In the genomic region with DNA sequence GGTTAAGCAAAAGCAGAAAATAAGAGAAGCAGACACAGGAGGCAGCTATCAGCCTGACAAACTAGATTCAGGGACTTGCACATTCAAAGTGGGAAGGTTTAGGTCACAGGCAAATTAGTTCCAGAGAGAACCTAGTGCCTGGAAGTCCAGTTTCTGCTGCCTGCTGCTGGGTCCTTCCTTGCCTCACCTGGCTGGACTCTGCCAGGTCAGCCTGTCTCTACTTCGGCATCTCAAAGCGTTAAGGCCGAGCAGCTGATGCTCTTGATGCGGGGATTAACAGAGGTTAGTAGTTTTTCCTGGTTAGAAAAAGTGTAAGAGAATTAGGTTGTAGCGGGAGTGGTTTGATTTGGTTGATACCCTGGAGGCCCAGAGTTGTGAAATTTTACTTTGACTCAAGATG, we compare ENCODE assay signal across 17 cellular contexts. TPM values are rescaled to one million over a fixed set of nuclear protein-coding genes. Genes with fewer than 3 reads are reported as not detected.
DNase-seq lines count a peak whose midpoint lies in the region; ATAC-seq and TF ChIP-seq lines count a peak whose summit lies in the region.
"Had no signal": no experiment of that assay in that cellular context is flagged by ENCODE, and none has a peak within 500 bp of the region (broad histone marks: within the 10 kb centered on the region; RNA-seq: fewer than 3 reads in every experiment).

No MANE protein-coding gene starts in this region.

- no peak overlapping the region for H2AK5ac ChIP-seq in neuronal stem cell (ENCODE audit: low read depth, low read length)

- no peaks in the 10 kb centered on the region for H3K27me3 Mint-ChIP-seq in stimulated activated naive CD8-positive, alpha-beta T cell treated with anti-CD3 and anti-CD28 coated beads, Interleukin-15, amount 100 ng/mL, for 72 hours

- H3K27ac ChIP-seq in left ventricle myocardium inferior (replicated peaks) (no peak overlapping the region), neuronal stem cell (replicated peaks; ENCODE audit: low read length) (no peak overlapping the region)
- H3K27ac ChIP-seq: BLaER1, KMS-11 had no signal

- no peak overlapping the region for H2BK12ac ChIP-seq in neuronal stem cell (ENCODE audit: low read length)

- TF ChIP-seq CTCF in left ventricle myocardium inferior (IDR thresholded peaks at IDR 0.05; ENCODE audit: borderline replicate concordance) (no peak), epithelial cell of esophagus (IDR thresholded peaks at IDR 0.05; ENCODE audit: insufficient read depth, low read depth, low read length, missing control alignments) (no peak)

- no peaks in the 10 kb centered on the region for H3K4me1 Mint-ChIP-seq in stimulated activated naive CD8-positive, alpha-beta T cell treated with anti-CD3 and anti-CD28 coated beads, Interleukin-15, amount 100 ng/mL, for 72 hours
- H3K4me1 Mint-ChIP-seq: CD4-positive, alpha-beta memory T cell had no signal

- H3K4me3 Mint-ChIP-seq in stimulated activated naive CD8-positive, alpha-beta T cell treated with anti-CD3 and anti-CD28 coated beads, Interleukin-15, amount 100 ng/mL, for 72 hours, result no peak overlapping the region
- H3K4me3 Mint-ChIP-seq: CD4-positive, alpha-beta memory T cell had no signal

- no peak overlapping the region for H3K14ac ChIP-seq in neuronal stem cell (ENCODE audit: low read length)

- H3K4me2 ChIP-seq in neuronal stem cell (ENCODE audit: insufficient read depth, low read length, poor library complexity, severe bottlenecking), result no peak overlapping the region
- H3K4me2 ChIP-seq: BLaER1, KMS-11 had no signal

- peak overlapping the region; percentile 22 for H2AFZ ChIP-seq in neuronal stem cell (ENCODE audit: low read length)

- H3K18ac ChIP-seq in neuronal stem cell (ENCODE audit: low read length), result no peak overlapping the region

- no peak overlapping the region for H3K4me3 ChIP-seq in left ventricle myocardium inferior
- H3K4me3 ChIP-seq in epithelial cell of esophagus (ENCODE audit: low read length), result no peak overlapping the region
- H3K4me3 ChIP-seq in neuronal stem cell (ENCODE audit: low read length in 2 of 2), result no peak overlapping the region
- H3K4me3 ChIP-seq: BLaER1 had no signal

- H3K23ac ChIP-seq in neuronal stem cell (ENCODE audit: low read depth, low read length, poor library complexity), result no peak overlapping the region

- H3K9me3 ChIP-seq in left ventricle myocardium inferior (replicated peaks) (no peaks in the 10 kb centered on the region), neuronal stem cell (replicated peaks in 1 of 2; ENCODE audit: control insufficient read depth in 2 of 2, insufficient read depth in 1 of 2, low read depth in 1 of 2, low read length in 2 of 2) (no peaks in the 10 kb centered on the region)
- H3K9me3 ChIP-seq: BLaER1 had no signal

- intact Hi-C loops in Right ventricle myocardium inferior (cut with DNase I), result no loop called here
- intact Hi-C loops in left ventricle myocardium inferior (cut with micrococcal nuclease), result no loop called here

- no peak overlapping the region for H4K8ac ChIP-seq in neuronal stem cell (ENCODE audit: low read depth, low read length)

- WGBS in neuronal stem cell (ENCODE audit: extremely low coverage in 2 of 2, insufficient read length in 2 of 2, insufficient replicate concordance in 1 of 2), 2 donors, result 100% methylated on average over 1 of the region's 5 CpGs; no CpG with 5 or more reads in 1 of the 2 donors

- no peak for DNase-seq in Right ventricle myocardium inferior (ENCODE audit: missing footprints)
- no peak for DNase-seq in left ventricle myocardium inferior
- DNase-seq in epithelial cell of esophagus (ENCODE audit: low read depth), result peak; percentile 28
- no peak for DNase-seq in neuronal stem cell (ENCODE audit: low spot score)
- DNase-seq in RKO (ENCODE audit: low spot score), result no peak
- no peak for DNase-seq in stimulated activated naive CD8-positive, alpha-beta T cell treated with anti-CD3 and anti-CD28 coated beads, Interleukin-15, amount 100 ng/mL, for 72 hours
- DNase-seq in activated CD4-positive, alpha-beta T cell treated with anti-CD3 and anti-CD28 coated beads for 1 hour, result no peak
- DNase-seq: CD4-positive, alpha-beta memory T cell; DMS53; GOT3; MV-4-11; NCI-H1417 treated with DMSO at 0.1 percent for 48 hours; NCI-H187 treated with DMSO at 0.1 percent for 48 hours; NCI-H226; NCI-H524 had no signal

- peak; percentile 20 for ATAC-seq in Right ventricle myocardium inferior
- ATAC-seq in stimulated activated naive CD8-positive, alpha-beta T cell treated with anti-CD3 and anti-CD28 coated beads, Interleukin-15, amount 100 ng/mL, for 72 hours, result no peak

- H3K27me3 ChIP-seq in left ventricle myocardium inferior (ENCODE audit: low read depth) (no peaks in the 10 kb centered on the region), neuronal stem cell (ENCODE audit: control insufficient read depth in 3 of 3, insufficient read depth in 3 of 3, low read depth in 1 of 3, low read length in 3 of 3) (no peaks in the 10 kb centered on the region)
- H3K27me3 ChIP-seq: BLaER1 had no signal

- no peaks in the 10 kb centered on the region for H3K4me1 ChIP-seq in left ventricle myocardium inferior
- no peaks in the 10 kb centered on the region for H3K4me1 ChIP-seq in neuronal stem cell (ENCODE audit: control insufficient read depth in 2 of 2, insufficient read depth in 1 of 2, low read depth in 1 of 2, low read length in 2 of 2)

- H4K91ac ChIP-seq in neuronal stem cell (ENCODE audit: low read depth, low read length, poor library complexity), result no peak overlapping the region

- H2BK15ac ChIP-seq in neuronal stem cell (ENCODE audit: low read length), result no peak overlapping the region

- H2BK5ac ChIP-seq in neuronal stem cell (ENCODE audit: low read length), result no peak overlapping the region

- no peak overlapping the region for H3K27ac Mint-ChIP-seq in stimulated activated naive CD8-positive, alpha-beta T cell treated with anti-CD3 and anti-CD28 coated beads, Interleukin-15, amount 100 ng/mL, for 72 hours
- H3K27ac Mint-ChIP-seq: CD4-positive, alpha-beta memory T cell had no signal

- H3K36me3 ChIP-seq in left ventricle myocardium inferior (no peaks in the 10 kb centered on the region), neuronal stem cell (replicated peaks in 1 of 2; ENCODE audit: control insufficient read depth in 2 of 2, insufficient read depth in 2 of 2, low read length in 2 of 2) (no peaks in the 10 kb centered on the region)
- H3K36me3 ChIP-seq: BLaER1 had no signal

- H3K9me3 Mint-ChIP-seq in stimulated activated naive CD8-positive, alpha-beta T cell treated with anti-CD3 and anti-CD28 coated beads, Interleukin-15, amount 100 ng/mL, for 72 hours, result no peaks in the 10 kb centered on the region
- H3K9me3 Mint-ChIP-seq: CD4-positive, alpha-beta memory T cell had no signal

- no peak overlapping the region for H3K9ac ChIP-seq in neuronal stem cell (ENCODE audit: low read depth, low read length, poor library complexity)
- H3K9ac ChIP-seq: BLaER1, KMS-11 had no signal

- H3K79me1 ChIP-seq in neuronal stem cell (ENCODE audit: low read depth, low read length), result no peaks in the 10 kb centered on the region

- no peak overlapping the region for H3K4ac ChIP-seq in neuronal stem cell (ENCODE audit: low read length)

- H2BK120ac ChIP-seq in neuronal stem cell (ENCODE audit: low read depth, low read length), result no peak overlapping the region

RNA-seq across cellular contexts. Expression of a gene that starts 52.0 kb away (rescaled TPM):
- 0.84 TPM for total RNA-seq in Right ventricle myocardium inferior
- total RNA-seq in left ventricle myocardium inferior, result 1.1 TPM
- 1.1 TPM for polyA plus RNA-seq in neuronal stem cell (2013, experiment 1 of 2)
- polyA plus RNA-seq in neuronal stem cell (2013, experiment 2 of 2), result 1.3 TPM
